8 cellular contexts compared by ENCODE assay signal in genomic region chr1:12167493-12168429, GRCh38. TPM values are rescaled to one million over a fixed set of nuclear protein-coding genes. Genes with fewer than 3 reads are reported as not detected.
DNase-seq lines count a peak whose midpoint lies in the region; ATAC-seq and TF ChIP-seq lines count a peak whose summit lies in the region.

No MANE protein-coding gene starts in this region.

- H3K9me3 Mint-ChIP-seq in IgD-negative memory B cell (no peaks in the 10 kb centered on the region), MCF 10A (ENCODE audit: unreplicated experiment) (no peaks in the 10 kb centered on the region)
- peaks cover 0 to 2% (median 0%) of the 10 kb centered on the region in 11 donors for H3K9me3 Mint-ChIP-seq in naive thymus-derived CD4-positive, alpha-beta T cell

- DNase-seq in MCF 10A (ENCODE audit: unreplicated experiment) (no peak), hippocampal formation (lab: John Stamatoyannopoulos, UW) (no peak), epidermal melanocyte (ENCODE audit: insufficient read length, low spot score) (no peak), SHP77 treated with DMSO at 0.1 percent for 48 hours (lab: John Stamatoyannopoulos, UW) (no peak)
- DNase-seq in naive thymus-derived CD4-positive, alpha-beta T cell: peak in 1 of 9 donors; percentile 59

- H3K4me3 ChIP-seq in naive thymus-derived CD4-positive, alpha-beta T cell (ENCODE audit: low read length): peak overlapping the region; percentile 84

- no peaks in the 10 kb centered on the region for H3K27me3 ChIP-seq in naive thymus-derived CD4-positive, alpha-beta T cell (ENCODE audit: control insufficient read depth in 2 of 2, insufficient read depth in 2 of 2, low read length in 2 of 2)

- H3K27ac Mint-ChIP-seq in IgD-negative memory B cell (peak overlapping the region; percentile 89 to 98 (median 97)), MCF 10A (ENCODE audit: low read depth, unreplicated experiment) (no peak overlapping the region)
- H3K27ac Mint-ChIP-seq in naive thymus-derived CD4-positive, alpha-beta T cell: peak overlapping the region; percentile 94 to 100 (median 98)

- H3K27me3 Mint-ChIP-seq in IgD-negative memory B cell (no peaks in the 10 kb centered on the region), MCF 10A (ENCODE audit: insufficient read depth, unreplicated experiment) (peaks cover 9% of the 10 kb centered on the region)
- H3K27me3 Mint-ChIP-seq in naive thymus-derived CD4-positive, alpha-beta T cell: no peaks in the 10 kb centered on the region

- no peaks in the 10 kb centered on the region for H3K36me3 Mint-ChIP-seq in IgD-negative memory B cell
- H3K36me3 Mint-ChIP-seq in MCF 10A (ENCODE audit: insufficient read depth, unreplicated experiment): no peaks in the 10 kb centered on the region
- peaks cover 3 to 38% (median 5%) of the 10 kb centered on the region in 5 donors for H3K36me3 Mint-ChIP-seq in naive thymus-derived CD4-positive, alpha-beta T cell

- peaks cover 17 to 59% of the 10 kb centered on the region in 2 donors for H3K4me1 ChIP-seq in naive thymus-derived CD4-positive, alpha-beta T cell (ENCODE audit: control insufficient read depth in 2 of 2, insufficient read depth in 2 of 2, low read length in 2 of 2)

- H3K9me3 ChIP-seq in naive thymus-derived CD4-positive, alpha-beta T cell (ENCODE audit: control insufficient read depth in 2 of 3, low read length in 3 of 3): no peaks in the 10 kb centered on the region

- POLR2A ChIA-PET in MCF 10A (lab: Yijun Ruan, JAX): no interaction called here
- POLR2A ChIA-PET in naive thymus-derived CD4-positive, alpha-beta T cell (lab: Charles Lee): interaction anchor here (0.5 to 4.5 kb wide), 10 partner anchors 11 to 66 kb away, joined by 3 to 29 read pairs (median 4); no protein-coding TSS in a partner anchor

- no peak for TF ChIP-seq CTCF in MCF 10A (IDR thresholded peaks at IDR 0.05; ENCODE audit: unreplicated experiment)

- H3K27ac ChIP-seq in naive thymus-derived CD4-positive, alpha-beta T cell (ENCODE audit: low read depth, low read length): peak overlapping the region; percentile 91

- H3K36me3 ChIP-seq in naive thymus-derived CD4-positive, alpha-beta T cell (ENCODE audit: control insufficient read depth in 2 of 3, insufficient read depth in 3 of 3, low read length in 3 of 3): no peaks in the 10 kb centered on the region

- peak overlapping the region; percentile 97 to 100 (median 99) for H3K4me3 Mint-ChIP-seq in IgD-negative memory B cell
- peak overlapping the region; percentile 54 for H3K4me3 Mint-ChIP-seq in MCF 10A (ENCODE audit: unreplicated experiment)
- H3K4me3 Mint-ChIP-seq in naive thymus-derived CD4-positive, alpha-beta T cell: peak overlapping the region; percentile 94 to 100 (median 98)

- CTCF ChIA-PET in MCF 10A (lab: Yijun Ruan, JAX): no interaction called here
- CTCF ChIA-PET in naive thymus-derived CD4-positive, alpha-beta T cell (lab: Charles Lee): interaction anchor here (1.3 to 1.4 kb wide), 2 partner anchors 18 to 42 kb away, joined by 3 to 4 read pairs; no protein-coding TSS in a partner anchor

- ATAC-seq in GM18511 (IDR thresholded peaks at IDR 0.05; ENCODE audit: unreplicated experiment): peak; percentile 40
- ATAC-seq in naive thymus-derived CD4-positive, alpha-beta T cell: no peak
- no peak for ATAC-seq in HG02870 (IDR thresholded peaks at IDR 0.05; ENCODE audit: unreplicated experiment)

- intact Hi-C loops in MCF 10A (cut with micrococcal nuclease): no loop called here
- intact Hi-C loops in naive thymus-derived CD4-positive, alpha-beta T cell (cut with micrococcal nuclease): loop anchor here (1.0 to 5.0 kb wide), 4 partner anchors 11 to 450 kb away; partner anchors contain the start of gene DHRS3 (in 1 of the 2)

- H3K4me1 Mint-ChIP-seq in IgD-negative memory B cell (peaks cover 45 to 56% (median 51%) of the 10 kb centered on the region in 3 donors), MCF 10A (ENCODE audit: insufficient read depth, unreplicated experiment) (no peaks in the 10 kb centered on the region)
- peaks cover 42 to 83% (median 60%) of the 10 kb centered on the region in 7 donors for H3K4me1 Mint-ChIP-seq in naive thymus-derived CD4-positive, alpha-beta T cell

- BruUV-seq in MCF 10A (replicated peaks; lab: Mats Ljungman, UMichigan): no TSS peak

RNA-seq across cellular contexts. Expression of gene TNFRSF1B, which starts 1.0 kb away (rescaled TPM):
- polyA plus RNA-seq in IgD-negative memory B cell: 117 TPM
- total RNA-seq in MCF 10A (2022): 0.22 TPM in 1 of 2 replicates, not detected in the other
- total RNA-seq in naive thymus-derived CD4-positive, alpha-beta T cell: 100 to 1,000 TPM in 2 of 5 experiments, 10 to 100 TPM in 3; 38.6 to 278 (median 60.3) TPM
- polyA plus RNA-seq in naive thymus-derived CD4-positive, alpha-beta T cell: 10 to 100 TPM; 30.1 to 48.2 TPM

Comparison
In these comparisons a context has a peak if more than half of its experiments do, and no peak if none do; other contexts are left out.
1. RNA of gene TNFRSF1B, which starts 1.0 kb away (total RNA-seq): 38.6 to 278 TPM in naive thymus-derived CD4-positive, alpha-beta T cell; 0.22 TPM in MCF 10A; every median in the first group is over 10 times any median in the second.
2. Peak in every context shown above with its lines, with median percentiles within 50 percentile points of each other: H3K4me3 Mint-ChIP-seq.